In the genomic region with DNA sequence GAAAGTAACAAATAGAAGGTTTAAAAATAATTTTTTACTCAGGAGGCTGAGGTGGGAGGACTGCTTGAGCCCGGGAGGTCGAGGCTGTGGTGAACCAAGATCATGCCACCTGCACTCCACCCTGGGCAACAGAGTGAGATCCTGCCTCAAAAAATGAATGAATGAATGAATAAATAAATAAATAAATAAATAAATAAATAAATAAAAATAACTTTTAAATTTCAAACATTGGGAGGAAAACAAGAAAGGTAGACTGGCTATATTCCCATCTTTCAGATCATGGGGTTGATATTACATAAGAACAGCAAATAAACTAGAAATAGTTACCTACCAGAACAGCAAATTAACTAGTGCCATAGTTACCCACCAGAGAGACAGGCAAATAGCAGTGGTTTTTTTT, we compare ENCODE assay signal across 7 cellular contexts.
"Had no signal": no experiment of that assay in that cellular context is flagged by ENCODE, and none has a peak within 500 bp of the region (broad histone marks: within the 10 kb centered on the region; RNA-seq: fewer than 3 reads in every experiment).

No MANE protein-coding gene starts in this region.

- FAIRE-seq: HepG2, HTR-8/SVneo, K562 had no signal

- DNase-seq: IMR-90, KBM-7, KG1 had no signal

- H3K4me3 ChIP-seq: K562 had no signal

- H3K27ac ChIP-seq: HL-60 had no signal

- ATAC-seq: HepG2, K562 had no signal
